Comparison of ENCODE assay signal across 22 cellular contexts in the genomic region with DNA sequence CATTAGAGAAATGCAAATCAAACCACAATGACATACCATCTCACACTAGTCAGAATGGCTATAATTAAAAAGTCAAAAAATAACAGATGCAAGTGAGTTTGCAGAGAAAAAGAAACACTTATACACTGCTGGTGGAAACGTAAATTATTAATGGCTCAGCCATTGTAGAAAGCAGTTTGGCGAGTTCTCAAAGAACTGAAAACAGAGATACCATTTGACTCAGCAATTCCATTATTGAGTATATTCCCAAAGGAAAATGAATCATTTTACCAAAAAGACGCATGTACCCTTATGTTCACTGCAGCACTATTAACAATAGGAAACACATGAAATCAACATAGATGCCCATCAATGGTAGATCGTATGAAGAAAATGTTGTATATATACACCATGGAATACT.
"Had no signal": no experiment of that assay in that cellular context is flagged by ENCODE, and none has a peak within 500 bp of the region (broad histone marks: within the 10 kb centered on the region; RNA-seq: fewer than 3 reads in every experiment).

No MANE protein-coding gene starts in this region.

- H3K4me2 ChIP-seq: neural progenitor cell had no signal

- H2AFZ ChIP-seq: neural progenitor cell had no signal

- H3K27ac ChIP-seq: coronary artery, esophagus squamous epithelium, heart right ventricle, neural progenitor cell, thyroid gland, upper lobe of right lung had no signal

- H3K36me3 ChIP-seq: esophagus squamous epithelium, heart right ventricle, neural progenitor cell, thyroid gland, upper lobe of right lung had no signal

- H3K36me3 Mint-ChIP-seq: neural progenitor cell had no signal

- H3K4me1 ChIP-seq: esophagus squamous epithelium, heart right ventricle, thyroid gland, upper lobe of right lung had no signal

- H3K4me1 Mint-ChIP-seq: activated naive CD8-positive, alpha-beta T cell treated with anti-CD3 and anti-CD28 coated beads, Interleukin-2, amount 50 U/mL, for 24 hours; naive thymus-derived CD8-positive, alpha-beta T cell had no signal

- DNase-seq: activated CD4-positive, alpha-beta T cell treated with anti-CD3 and anti-CD28 coated beads for 1 hour; activated CD4-positive, alpha-beta T cell treated with anti-CD3 and anti-CD28 coated beads, Interleukin-2, amount 50 U/mL, for 1 hour; activated CD8-positive, alpha-beta T cell treated with anti-CD3 and anti-CD28 coated beads, Interleukin-2, amount 10 ng/mL, durations not matched to agents 7 days and 5 days; activated gamma-delta T cell; activated naive CD4-positive, alpha-beta T cell treated with anti-CD3 and anti-CD28 coated beads, Interleukin-2, amount 50 U/mL, for 16 hours; activated naive CD8-positive, alpha-beta T cell treated with anti-CD3 and anti-CD28 coated beads, Interleukin-2, amount 50 U/mL, for 24 hours; cerebellar nuclear complex; esophagus squamous epithelium; heart right ventricle; islet precursor cell; naive thymus-derived CD8-positive, alpha-beta T cell; stimulated activated CD4-positive, alpha-beta T cell treated with anti-CD3 and anti-CD28 coated beads, Interleukin-4, amount 100 ng/mL, for 24 hours; stimulated activated naive CD4-positive, alpha-beta T cell treated with Interleukin-2 at 50 U/mL for 16 hours; substantia nigra; thyroid gland; upper lobe of right lung had no signal

- H3K27me3 ChIP-seq: esophagus squamous epithelium, heart right ventricle, neural progenitor cell, thyroid gland, upper lobe of right lung had no signal

- H3K9me3 ChIP-seq: esophagus squamous epithelium, heart right ventricle, thyroid gland, upper lobe of right lung had no signal

- FAIRE-seq: TTC549 had no signal

- H3K9me3 Mint-ChIP-seq: activated naive CD8-positive, alpha-beta T cell treated with anti-CD3 and anti-CD28 coated beads, Interleukin-2, amount 50 U/mL, for 24 hours; activated T-helper 1 cell treated with anti-CD3 and anti-CD28 coated beads, Interleukin-12 subunit alpha, Interleukin-12 subunit beta, Interleukin-2, Interleukin-4 antibody, amounts not matched to agents 30 ng/mL and 10 ng/mL and 1 ng/mL, durations not matched to agents 14 hours and 24 hours and 36 hours had no signal

- H3K4me3 ChIP-seq: coronary artery, esophagus squamous epithelium, heart right ventricle, lung, neural progenitor cell, thyroid gland, upper lobe of right lung had no signal

- H3K4me3 Mint-ChIP-seq: activated CD8-positive, alpha-beta T cell treated with anti-CD3 and anti-CD28 coated beads, Interleukin-2, amount 10 ng/mL, durations not matched to agents 7 days and 5 days; activated naive CD8-positive, alpha-beta T cell treated with anti-CD3 and anti-CD28 coated beads, Interleukin-2, amount 50 U/mL, for 24 hours; activated T-helper 1 cell treated with anti-CD3 and anti-CD28 coated beads, Interleukin-12 subunit alpha, Interleukin-12 subunit beta, Interleukin-2, Interleukin-4 antibody, amounts not matched to agents 30 ng/mL and 10 ng/mL and 1 ng/mL, durations not matched to agents 14 hours and 24 hours and 36 hours; naive thymus-derived CD8-positive, alpha-beta T cell; neural progenitor cell had no signal

- H3K27ac Mint-ChIP-seq: activated CD8-positive, alpha-beta T cell treated with anti-CD3 and anti-CD28 coated beads, Interleukin-2, amount 10 ng/mL, durations not matched to agents 7 days and 5 days; activated naive CD8-positive, alpha-beta T cell treated with anti-CD3 and anti-CD28 coated beads, Interleukin-2, amount 50 U/mL, for 24 hours; activated T-helper 1 cell treated with anti-CD3 and anti-CD28 coated beads, Interleukin-12 subunit alpha, Interleukin-12 subunit beta, Interleukin-2, Interleukin-4 antibody, amounts not matched to agents 30 ng/mL and 10 ng/mL and 1 ng/mL, durations not matched to agents 14 hours and 24 hours and 36 hours; naive thymus-derived CD8-positive, alpha-beta T cell; neural progenitor cell had no signal

- H3K9ac ChIP-seq: neural progenitor cell had no signal

- ATAC-seq: activated CD8-positive, alpha-beta T cell treated with anti-CD3 and anti-CD28 coated beads, Interleukin-2, amount 10 ng/mL, durations not matched to agents 7 days and 5 days; activated naive CD8-positive, alpha-beta T cell treated with anti-CD3 and anti-CD28 coated beads, Interleukin-2, amount 50 U/mL, for 24 hours; heart right ventricle; left lobe of liver; naive thymus-derived CD8-positive, alpha-beta T cell; upper lobe of right lung had no signal
